In genomic region chr11:120224872-120225371, GRCh38 we compare ENCODE assay signal across 12 cellular contexts. TPM values are rescaled to one million over a fixed set of nuclear protein-coding genes. Genes with fewer than 3 reads are reported as not detected.
A peak's percentile ranks its signal among the peaks of the same experiment; 100 is the strongest.
DNase-seq lines count a peak whose midpoint lies in the region; ATAC-seq and TF ChIP-seq lines count a peak whose summit lies in the region.
"Had no signal": no experiment of that assay in that cellular context is flagged by ENCODE, and none has a peak within 500 bp of the region (broad histone marks: within the 10 kb centered on the region; RNA-seq: fewer than 3 reads in every experiment).

No MANE protein-coding gene starts in this region.

- H3K27ac ChIP-seq in breast epithelium (peak overlapping the region; percentile 71 to 90), mammary epithelial cell (ENCODE audit: insufficient read depth, low read depth, low read length) (no peak overlapping the region), dorsolateral prefrontal cortex (peak overlapping the region in 32 of 59 donors; percentile 1 to 70 (median 46)), uterus (peak overlapping the region; percentile 71 to 73)
- no peak overlapping the region for H3K27ac ChIP-seq in naive thymus-derived CD4-positive, alpha-beta T cell (ENCODE audit: low read depth, low read length)

- H3K36me3 Mint-ChIP-seq in naive thymus-derived CD4-positive, alpha-beta T cell, result no peaks in the 10 kb centered on the region

- H2AFZ ChIP-seq in mammary epithelial cell (ENCODE audit: low read depth, low read length), result no peak overlapping the region

- no peaks in the 10 kb centered on the region for H3K9me3 Mint-ChIP-seq in naive thymus-derived CD4-positive, alpha-beta T cell

- ATAC-seq in naive thymus-derived CD4-positive, alpha-beta T cell, result peak; percentile 65

- no peaks in the 10 kb centered on the region for H4K20me1 ChIP-seq in mammary epithelial cell (ENCODE audit: insufficient read depth, low read length)

- H3K27me3 ChIP-seq in breast epithelium (no peaks in the 10 kb centered on the region), mammary epithelial cell (ENCODE audit: insufficient read depth, low read length) (no peaks in the 10 kb centered on the region), dorsolateral prefrontal cortex (no peaks in the 10 kb centered on the region), uterus (no peaks in the 10 kb centered on the region)
- H3K27me3 ChIP-seq in naive thymus-derived CD4-positive, alpha-beta T cell (ENCODE audit: control insufficient read depth in 2 of 2, insufficient read depth in 2 of 2, low read length in 2 of 2), result no peaks in the 10 kb centered on the region

- H3K4me1 Mint-ChIP-seq in naive thymus-derived CD4-positive, alpha-beta T cell, result peaks cover 0 to 10% (median 7%) of the 10 kb centered on the region in 7 donors

- H3K36me3 ChIP-seq in breast epithelium (no peaks in the 10 kb centered on the region), mammary epithelial cell (ENCODE audit: insufficient read depth, low read length) (no peaks in the 10 kb centered on the region), uterus (no peaks in the 10 kb centered on the region)
- no peaks in the 10 kb centered on the region for H3K36me3 ChIP-seq in naive thymus-derived CD4-positive, alpha-beta T cell (ENCODE audit: control insufficient read depth in 2 of 3, insufficient read depth in 3 of 3, low read length in 3 of 3)

- TF ChIP-seq POLR2A in breast epithelium (IDR thresholded peaks at IDR 0.05), result no peak
- no peak for TF ChIP-seq POLR2A in uterus (IDR thresholded peaks at IDR 0.05)

- H3K27ac Mint-ChIP-seq in naive thymus-derived CD4-positive, alpha-beta T cell, result no peak overlapping the region

- DNase-seq in breast epithelium (ENCODE audit: low spot score in 2 of 2) (no peak), mammary epithelial cell (no peak), dorsolateral prefrontal cortex (no peak), uterus (no peak), OCI-M2 (lab: John Stamatoyannopoulos, UW; ENCODE audit: unreplicated experiment) (no peak), cerebellar nuclear complex (lab: John Stamatoyannopoulos, UW) (no peak), GM10248 (ENCODE audit: extremely low spot score) (no peak)
- no peak for DNase-seq in naive thymus-derived CD4-positive, alpha-beta T cell
- DNase-seq: activated CD4-positive, alpha-beta T cell treated with anti-CD3 and anti-CD28 coated beads, Interleukin-2, amount 50 U/mL, for 48 hours; NCI-H2081 had no signal

- no peak overlapping the region for H3K9ac ChIP-seq in mammary epithelial cell (ENCODE audit: insufficient read depth, low read length)

- in situ Hi-C loops in mammary epithelial cell (cut with MboI; ENCODE audit: low sequenced_read_pairs in 2 of 2), result loop anchor here (5.0 kb wide), 1 partner anchor 53 kb away; no protein-coding TSS in a partner anchor

- H3K4me3 Mint-ChIP-seq in naive thymus-derived CD4-positive, alpha-beta T cell, result no peak overlapping the region

- TF ChIP-seq CTCF in breast epithelium (IDR thresholded peaks at IDR 0.05) (no peak), mammary epithelial cell (conservative IDR thresholded peaks at IDR 0.05 in 1 of 2, IDR thresholded peaks at IDR 0.05 in 1 of 2; ENCODE audit: extremely low read depth in 1 of 2, insufficient read depth in 1 of 2, low read depth in 1 of 2, low read length in 2 of 2) (no peak), dorsolateral prefrontal cortex (IDR thresholded peaks at IDR 0.05 in 54 of 56, conservative IDR thresholded peaks at IDR 0.05 in 2 of 56; ENCODE audit: low read depth in 1 of 56, partially characterized antibody in 56 of 56) (no peak), uterus (IDR thresholded peaks at IDR 0.05) (no peak), GM10248 (IDR thresholded peaks at IDR 0.05; ENCODE audit: control extremely low read depth, extremely low read depth, low read depth, missing control alignments) (no peak)

- H3K27me3 Mint-ChIP-seq in naive thymus-derived CD4-positive, alpha-beta T cell, result peaks cover 0 to 14% (median 0%) of the 10 kb centered on the region in 5 donors

- POLR2A ChIA-PET in naive thymus-derived CD4-positive, alpha-beta T cell (lab: Charles Lee), result no interaction called here
- POLR2A ChIA-PET in GM10248 (lab: Yijun Ruan, JAX), result no interaction called here

- no peak overlapping the region for H3K4me2 ChIP-seq in mammary epithelial cell (ENCODE audit: insufficient read depth, low read depth, low read length)

- no peaks in the 10 kb centered on the region for H3K79me2 ChIP-seq in mammary epithelial cell (ENCODE audit: insufficient read depth, low read length)

- CTCF ChIA-PET in mammary epithelial cell (lab: Charles Lee; ENCODE audit: low non-redundant PET) (no interaction called here), GM10248 (lab: Yijun Ruan, JAX) (interaction anchor here (1.0 to 17.8 kb wide), 6 partner anchors 9 to 77 kb away, joined by 3 to 219 read pairs (median 29); no protein-coding TSS in a partner anchor)
- CTCF ChIA-PET in naive thymus-derived CD4-positive, alpha-beta T cell (lab: Charles Lee), result no interaction called here

- H3K4me3 ChIP-seq in breast epithelium, result peak overlapping the region in 1 of 3 donors; percentile 2
- no peak overlapping the region for H3K4me3 ChIP-seq in mammary epithelial cell (replicated peaks in 1 of 3; ENCODE audit: insufficient read depth in 1 of 3, low read depth in 2 of 3, low read length in 3 of 3)
- H3K4me3 ChIP-seq in dorsolateral prefrontal cortex, result peak overlapping the region in 2 of 59 donors; percentile 5 to 19
- H3K4me3 ChIP-seq in naive thymus-derived CD4-positive, alpha-beta T cell (ENCODE audit: low read length), result no peak overlapping the region
- no peak overlapping the region for H3K4me3 ChIP-seq in uterus

- no TSS peak for BruUV-seq in mammary epithelial cell (replicated peaks; lab: Mats Ljungman, UMichigan)

- WGBS in mammary epithelial cell (ENCODE audit: low coverage, missing lambda C conversion rate), result 84% methylated on average over 6 of the region's 9 CpGs

- H3K9me3 ChIP-seq in breast epithelium (no peaks in the 10 kb centered on the region), mammary epithelial cell (replicated peaks; ENCODE audit: insufficient read depth, low read length) (no peaks in the 10 kb centered on the region), uterus (no peaks in the 10 kb centered on the region)
- H3K9me3 ChIP-seq in naive thymus-derived CD4-positive, alpha-beta T cell (ENCODE audit: control insufficient read depth in 2 of 3, low read length in 3 of 3), result no peaks in the 10 kb centered on the region

- intact Hi-C loops in breast epithelium (cut with DNase I; ENCODE audit: low total_unique reads), result no loop called here
- intact Hi-C loops in mammary epithelial cell (cut with micrococcal nuclease), result no loop called here
- intact Hi-C loops in dorsolateral prefrontal cortex (cut with DNase I), result loop anchor here in 1 of 2 donors (10.0 kb wide), 1 partner anchor 560 kb away; no protein-coding TSS in a partner anchor
- intact Hi-C loops in naive thymus-derived CD4-positive, alpha-beta T cell (cut with micrococcal nuclease), result no loop called here
- intact Hi-C loops in uterus (cut with DNase I; ENCODE audit: low total_unique reads), result loop anchor here (5.0 kb wide), 1 partner anchor 48 kb away; no protein-coding TSS in a partner anchor

- dilution Hi-C loops in mammary epithelial cell (cut with HindIII; ENCODE audit: low sequenced_read_pairs), result no loop called here

- no peaks in the 10 kb centered on the region for H3K4me1 ChIP-seq in breast epithelium
- H3K4me1 ChIP-seq in mammary epithelial cell (ENCODE audit: insufficient read depth, low read length), result no peaks in the 10 kb centered on the region
- no peaks in the 10 kb centered on the region for H3K4me1 ChIP-seq in naive thymus-derived CD4-positive, alpha-beta T cell (ENCODE audit: control insufficient read depth in 2 of 2, insufficient read depth in 2 of 2, low read length in 2 of 2)
- peaks cover 0 to 7% of the 10 kb centered on the region in 2 donors for H3K4me1 ChIP-seq in uterus

RNA-seq across cellular contexts. Expression of gene OAF, which starts 14.1 kb away (rescaled TPM):
- 10 to 100 TPM; 19.8 to 35.1 (median 33.3) TPM for total RNA-seq in breast epithelium
- total RNA-seq in mammary epithelial cell, result 10 to 100 TPM in 1 of 2 donors, 1 to 10 TPM in 1; 4.7 to 20.3 TPM
- polyA plus RNA-seq in mammary epithelial cell, result 16.5 TPM
- polyA minus RNA-seq in mammary epithelial cell, result 9.3 TPM
- total RNA-seq in dorsolateral prefrontal cortex, result 10 to 100 TPM; 14.2 to 80.0 (median 30.6) TPM
- total RNA-seq in naive thymus-derived CD4-positive, alpha-beta T cell, result 10 to 100 TPM in 1 of 5 experiments, 1 to 10 TPM in 4; 3.4 to 21.2 (median 4.6) TPM
- polyA plus RNA-seq in naive thymus-derived CD4-positive, alpha-beta T cell, result 1 to 10 TPM; 3.2 to 5.2 TPM
- 10 to 100 TPM; 29.2 to 90.1 (median 44.6) TPM for total RNA-seq in uterus

RNA-seq across cellular contexts. Expression of gene POU2F3, which starts 15.0 kb away (rescaled TPM):
- total RNA-seq in breast epithelium (1 to 10 TPM in 2 of 3 donors, not detected in 1; 3.9 to 7.0 TPM), mammary epithelial cell (under 1 TPM; 0.17 to 0.38 TPM), dorsolateral prefrontal cortex (1 to 10 TPM in 4 of 120 experiments, under 1 TPM in 23, not detected in 93; 0.12 to 2.2 (median 0.46) TPM), uterus (under 1 TPM in 1 of 4 donors, not detected in 3; 0.85 TPM)
- polyA plus RNA-seq in mammary epithelial cell, result 0.17 TPM
- polyA minus RNA-seq in mammary epithelial cell, result not detected
- under 1 TPM in 1 of 5 experiments, not detected in 4; 0.24 TPM for total RNA-seq in naive thymus-derived CD4-positive, alpha-beta T cell
- not detected for polyA plus RNA-seq in naive thymus-derived CD4-positive, alpha-beta T cell
- total RNA-seq: G401, liver had no signal
- polyA plus RNA-seq: liver had no signal

Comparison
In these comparisons a context has a peak if more than half of its experiments do, and no peak if none do; other contexts are left out.
1. H3K27ac ChIP-seq: peak in breast epithelium (2 of 2), dorsolateral prefrontal cortex (32 of 59) and uterus (2 of 2); none in mammary epithelial cell (single experiment) and naive thymus-derived CD4-positive, alpha-beta T cell (single experiment).